19 cellular contexts compared by ENCODE assay signal in the genomic region with DNA sequence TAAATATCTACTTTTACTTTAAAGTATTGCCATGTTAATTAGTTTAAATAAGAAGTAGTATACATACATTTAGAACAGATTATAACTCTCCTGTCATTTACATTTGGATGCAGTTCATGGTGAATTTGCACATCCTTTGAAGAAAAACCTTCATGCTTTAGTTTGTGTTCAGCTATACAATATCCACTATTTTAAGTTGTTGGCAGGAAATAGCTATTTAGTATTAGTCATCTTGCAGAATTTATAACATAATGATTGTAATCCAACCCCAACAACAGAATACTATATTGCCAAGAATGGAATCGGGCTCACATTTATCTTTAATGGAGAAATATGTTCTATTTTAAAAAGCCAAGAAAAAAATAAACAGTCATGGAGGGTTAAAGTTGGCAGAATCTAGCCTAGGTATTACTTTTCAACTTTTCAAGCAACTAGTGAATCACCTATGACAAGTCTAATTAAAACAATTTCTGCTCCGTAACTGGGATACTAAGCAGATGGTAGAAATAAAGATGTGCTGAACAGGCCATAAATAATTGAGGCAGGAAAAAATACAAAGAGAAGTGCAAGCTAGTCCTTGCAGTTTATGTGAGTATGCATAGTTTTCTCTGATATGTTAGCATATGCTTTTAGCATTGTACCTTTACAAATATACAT.
A peak's percentile ranks its signal among the peaks of the same experiment; 100 is the strongest.
DNase-seq lines count a peak whose midpoint lies in the region; ATAC-seq lines count a peak whose summit lies in the region.
"Had no signal": no experiment of that assay in that cellular context is flagged by ENCODE, and none has a peak within 500 bp of the region (broad histone marks: within the 10 kb centered on the region; RNA-seq: fewer than 3 reads in every experiment).

No MANE protein-coding gene starts in this region.

- WGBS in aorta, 2 donors = 27 to 31% methylated on average over 2 of the region's 2 CpGs

- H3K27ac ChIP-seq in aorta (ENCODE audit: low read depth in 1 of 2, low read length in 2 of 2) = no peak overlapping the region
- H3K27ac ChIP-seq: 22Rv1; BLaER1 treated with 17β-estradiol and CSF1 and Interleukin-3, amounts not matched to agents 10 nM and 100 nM had no signal

- peaks cover 25% of the 10 kb centered on the region for H3K9me3 Mint-ChIP-seq in activated naive CD8-positive, alpha-beta T cell treated with anti-CD3 and anti-CD28 coated beads, Interleukin-2, amount 50 U/mL, for 24 hours
- peaks cover 9 to 16% of the 10 kb centered on the region in 2 donors for H3K9me3 Mint-ChIP-seq in activated naive CD4-positive, alpha-beta T cell treated with anti-CD3 and anti-CD28 coated beads, Interleukin-2, amount 50 U/mL, for 72 hours

- no peaks in the 10 kb centered on the region for H3K27me3 ChIP-seq in adipocyte (replicated peaks; ENCODE audit: control insufficient read depth, insufficient read depth, low read length)
- no peaks in the 10 kb centered on the region for H3K27me3 ChIP-seq in aorta (ENCODE audit: control insufficient read depth in 1 of 2, insufficient read depth in 2 of 2, low read length in 1 of 2)
- H3K27me3 ChIP-seq: BLaER1 treated with 17β-estradiol and CSF1 and Interleukin-3, amounts not matched to agents 10 nM and 100 nM had no signal

- no peak overlapping the region for H3K27ac Mint-ChIP-seq in activated naive CD8-positive, alpha-beta T cell treated with anti-CD3 and anti-CD28 coated beads, Interleukin-2, amount 50 U/mL, for 24 hours
- no peak overlapping the region for H3K27ac Mint-ChIP-seq in activated naive CD4-positive, alpha-beta T cell treated with anti-CD3 and anti-CD28 coated beads, Interleukin-2, amount 50 U/mL, for 72 hours
- H3K27ac Mint-ChIP-seq: B cell; CD8-positive, alpha-beta T cell; HFFc6 had no signal

- no peak overlapping the region for H3K9ac ChIP-seq in adipocyte (ENCODE audit: low read length)
- H3K9ac ChIP-seq: BLaER1 treated with 17β-estradiol and CSF1 and Interleukin-3, amounts not matched to agents 10 nM and 100 nM had no signal

- H3K4me3 Mint-ChIP-seq in activated naive CD8-positive, alpha-beta T cell treated with anti-CD3 and anti-CD28 coated beads, Interleukin-2, amount 50 U/mL, for 24 hours = no peak overlapping the region
- H3K4me3 Mint-ChIP-seq: B cell; CD8-positive, alpha-beta T cell; HFFc6 had no signal

- H3K36me3 Mint-ChIP-seq in activated naive CD8-positive, alpha-beta T cell treated with anti-CD3 and anti-CD28 coated beads, Interleukin-2, amount 50 U/mL, for 24 hours (ENCODE audit: low read depth) = no peaks in the 10 kb centered on the region
- H3K36me3 Mint-ChIP-seq in activated naive CD4-positive, alpha-beta T cell treated with anti-CD3 and anti-CD28 coated beads, Interleukin-2, amount 50 U/mL, for 72 hours = no peaks in the 10 kb centered on the region
- H3K36me3 Mint-ChIP-seq: CD8-positive, alpha-beta T cell had no signal

- DNase-seq in A172 (ENCODE audit: low spot score) (peak; percentile 4), NCI-H69 (lab: John Stamatoyannopoulos, UW) (peak; percentile 33), adipocyte (ENCODE audit: low read depth) (peak; percentile 9), left kidney (ENCODE audit: low read depth, low spot score) (peak; percentile 1), aorta (no peak)
- DNase-seq in activated naive CD8-positive, alpha-beta T cell treated with anti-CD3 and anti-CD28 coated beads, Interleukin-2, amount 50 U/mL, for 24 hours = no peak
- DNase-seq in activated naive CD4-positive, alpha-beta T cell treated with anti-CD3 and anti-CD28 coated beads, Interleukin-2, amount 50 U/mL, for 72 hours (ENCODE audit: low spot score in 2 of 2) = no peak
- DNase-seq: Calu3; CD8-positive, alpha-beta T cell; DMS79 treated with DMSO at 0.1 percent for 48 hours; GF-D8; GOT3; HFFc6 had no signal

- H3K27me3 Mint-ChIP-seq in activated naive CD8-positive, alpha-beta T cell treated with anti-CD3 and anti-CD28 coated beads, Interleukin-2, amount 50 U/mL, for 24 hours = no peaks in the 10 kb centered on the region
- H3K27me3 Mint-ChIP-seq: B cell had no signal

- H3K4me3 ChIP-seq in adipocyte (ENCODE audit: low read length) (no peak overlapping the region), aorta (ENCODE audit: low read length in 2 of 2) (no peak overlapping the region)
- H3K4me3 ChIP-seq: BLaER1 treated with 17β-estradiol and CSF1 and Interleukin-3, amounts not matched to agents 10 nM and 100 nM had no signal

- H3K9me3 ChIP-seq in adipocyte (ENCODE audit: control insufficient read depth, low read length) = no peaks in the 10 kb centered on the region
- no peaks in the 10 kb centered on the region for H3K9me3 ChIP-seq in aorta (ENCODE audit: control insufficient read depth, low read length)
- H3K9me3 ChIP-seq: BLaER1 treated with 17β-estradiol and CSF1 and Interleukin-3, amounts not matched to agents 10 nM and 100 nM had no signal

- no peaks in the 10 kb centered on the region for H3K4me1 ChIP-seq in adipocyte (ENCODE audit: control insufficient read depth, insufficient read depth, low read length)
- H3K4me1 ChIP-seq in aorta (ENCODE audit: control insufficient read depth in 1 of 2, insufficient read depth in 2 of 2, low read length in 2 of 2) = no peaks in the 10 kb centered on the region

- intact Hi-C loops in aorta (cut with DNase I) = no loop called here

- no peaks in the 10 kb centered on the region for H3K4me1 Mint-ChIP-seq in activated naive CD8-positive, alpha-beta T cell treated with anti-CD3 and anti-CD28 coated beads, Interleukin-2, amount 50 U/mL, for 24 hours
- H3K4me1 Mint-ChIP-seq: B cell had no signal

- H3K36me3 ChIP-seq in adipocyte (ENCODE audit: control insufficient read depth, insufficient read depth, low read length, severe bottlenecking) (no peaks in the 10 kb centered on the region), aorta (ENCODE audit: control insufficient read depth in 1 of 2, insufficient read depth in 2 of 2, low read length in 1 of 2) (no peaks in the 10 kb centered on the region)
- H3K36me3 ChIP-seq: BLaER1 treated with 17β-estradiol and CSF1 and Interleukin-3, amounts not matched to agents 10 nM and 100 nM had no signal

- no peak for ATAC-seq in GM18858 (IDR thresholded peaks at IDR 0.05; ENCODE audit: unreplicated experiment)
- no peak for ATAC-seq in activated naive CD8-positive, alpha-beta T cell treated with anti-CD3 and anti-CD28 coated beads, Interleukin-2, amount 50 U/mL, for 24 hours
- ATAC-seq in aorta (ENCODE audit: low FRiP score) = no peak
- ATAC-seq in activated naive CD4-positive, alpha-beta T cell treated with anti-CD3 and anti-CD28 coated beads, Interleukin-2, amount 50 U/mL, for 72 hours = no peak
- ATAC-seq: CD8-positive, alpha-beta T cell; HCT116; HepG2 had no signal

Comparison
In these comparisons a context has a peak if more than half of its experiments do, and no peak if none do; other contexts are left out.
1. DNase-seq: peak in A172 (single experiment), NCI-H69 (single experiment), adipocyte (single experiment) and left kidney (single experiment); none in activated naive CD8-positive, alpha-beta T cell treated with anti-CD3 and anti-CD28 coated beads, Interleukin-2, amount 50 U/mL, for 24 hours (single experiment), aorta (0 of 2) and activated naive CD4-positive, alpha-beta T cell treated with anti-CD3 and anti-CD28 coated beads, Interleukin-2, amount 50 U/mL, for 72 hours (0 of 2).